Comparison of ENCODE assay signal across 8 cellular contexts in genomic region chr12:27523642-27524488, GRCh38. TPM values are rescaled to one million over a fixed set of nuclear protein-coding genes. Genes with fewer than 3 reads are reported as not detected.
DNase-seq lines count a peak whose midpoint lies in the region; ATAC-seq, FAIRE-seq and TF ChIP-seq lines count a peak whose summit lies in the region.

Gene PPFIBP1 (plus strand): TSS chr12:27524206. CDS start chr12:27633397, 109,191 bp downstream.

- peak within 1 kb of the TSS; percentile 61 to 77 (median 70) for H3K4me3 ChIP-seq in pancreas
- H3K4me3 ChIP-seq in tibial artery = peak within 1 kb of the TSS; percentile 78 to 84

- TF ChIP-seq CTCF in GM12873 (IDR thresholded peaks at IDR 0.05; ENCODE audit: insufficient read depth, low read depth, low read length, missing control alignments) = peak; percentile 42
- no peak for TF ChIP-seq CTCF in pancreas (IDR thresholded peaks at IDR 0.05)
- peak; percentile 31 to 32 for TF ChIP-seq CTCF in tibial artery (IDR thresholded peaks at IDR 0.05)

- H3K9me3 ChIP-seq in pancreas = no peaks in the 10 kb centered on the region
- no peaks in the 10 kb centered on the region for H3K9me3 ChIP-seq in tibial artery

- H3K4me1 ChIP-seq in pancreas (peaks cover 7 to 9% (median 8%) of the 10 kb centered on the region in 3 donors), tibial artery (peaks cover 0 to 31% (median 7%) of the 10 kb centered on the region in 4 donors)

- H3K4me1 Mint-ChIP-seq in activated naive CD8-positive, alpha-beta T cell treated with anti-CD3 and anti-CD28 coated beads, Interleukin-2, amount 50 U/mL, for 24 hours = peaks cover 34% of the 10 kb centered on the region

- no peaks in the 10 kb centered on the region for H3K36me3 Mint-ChIP-seq in activated naive CD8-positive, alpha-beta T cell treated with anti-CD3 and anti-CD28 coated beads, Interleukin-2, amount 50 U/mL, for 24 hours (ENCODE audit: low read depth)

- no peaks in the 10 kb centered on the region for H3K27me3 ChIP-seq in pancreas
- H3K27me3 ChIP-seq in tibial artery = no peaks in the 10 kb centered on the region

- peak within 1 kb of the TSS; percentile 90 for H3K27ac Mint-ChIP-seq in activated naive CD8-positive, alpha-beta T cell treated with anti-CD3 and anti-CD28 coated beads, Interleukin-2, amount 50 U/mL, for 24 hours

- DNase-seq in NCI-H1417 treated with DMSO at 0.1 percent for 48 hours (lab: John Stamatoyannopoulos, UW) (peak; percentile 85), SW480 (ENCODE audit: low spot score) (peak; percentile 98), Right ventricle myocardium inferior (ENCODE audit: missing footprints) (peak; percentile 98), pancreas (peak; percentile 99 to 100 (median 100)), tibial artery (peak; percentile 99 to 100)
- DNase-seq in activated naive CD8-positive, alpha-beta T cell treated with anti-CD3 and anti-CD28 coated beads, Interleukin-2, amount 50 U/mL, for 24 hours = peak; percentile 100

- peaks cover 25% of the 10 kb centered on the region for H3K27me3 Mint-ChIP-seq in activated naive CD8-positive, alpha-beta T cell treated with anti-CD3 and anti-CD28 coated beads, Interleukin-2, amount 50 U/mL, for 24 hours

- H3K9me3 Mint-ChIP-seq in activated naive CD8-positive, alpha-beta T cell treated with anti-CD3 and anti-CD28 coated beads, Interleukin-2, amount 50 U/mL, for 24 hours = no peaks in the 10 kb centered on the region

- peak within 1 kb of the TSS; percentile 92 to 96 (median 94) for H3K27ac ChIP-seq in pancreas
- H3K27ac ChIP-seq in tibial artery = peak within 1 kb of the TSS; percentile 85 to 91

- WGBS in pancreas, 2 donors = 0 to 1% methylated on average over 41 of the region's 41 CpGs

- ATAC-seq in HG02759 (IDR thresholded peaks at IDR 0.05; ENCODE audit: unreplicated experiment) = peak; percentile 97
- ATAC-seq in activated naive CD8-positive, alpha-beta T cell treated with anti-CD3 and anti-CD28 coated beads, Interleukin-2, amount 50 U/mL, for 24 hours = peak; percentile 97
- ATAC-seq in Right ventricle myocardium inferior = peak; percentile 97
- peak; percentile 96 to 99 (median 98) for ATAC-seq in pancreas

- H3K36me3 ChIP-seq in pancreas (no peaks in the 10 kb centered on the region), tibial artery (no peaks in the 10 kb centered on the region)

- FAIRE-seq in pancreas (lab: Jason Lieb, UNC) = peak; percentile 82

- intact Hi-C loops in Right ventricle myocardium inferior (cut with DNase I) = loop anchor here (2.0 to 5.0 kb wide), 5 partner anchors 25 to 129 kb away; no protein-coding TSS in a partner anchor
- intact Hi-C loops in pancreas (cut with DNase I) = loop anchor here in 1 of 3 donors (10.0 kb wide), 1 partner anchor 89 kb away; no protein-coding TSS in a partner anchor
- intact Hi-C loops in tibial artery (cut with DNase I; ENCODE audit: low total_unique reads) = loop anchor here (10.0 kb wide), 3 partner anchors 89 to 339 kb away; no protein-coding TSS in a partner anchor

- peak within 1 kb of the TSS; percentile 94 for H3K4me3 Mint-ChIP-seq in activated naive CD8-positive, alpha-beta T cell treated with anti-CD3 and anti-CD28 coated beads, Interleukin-2, amount 50 U/mL, for 24 hours

RNA-seq across cellular contexts. Expression of gene PPFIBP1, which starts in this region (rescaled TPM):
- total RNA-seq in Right ventricle myocardium inferior (330 TPM), pancreas (10 to 100 TPM; 29.8 to 50.3 (median 34.7) TPM)
- polyA plus RNA-seq in pancreas = 10 to 100 TPM; 12.1 to 12.5 TPM

Comparison
In these comparisons a context has a peak if more than half of its experiments do, and no peak if none do; other contexts are left out.
1. Peak in every context shown above with its lines: DNase-seq, ATAC-seq, H3K4me3 ChIP-seq and H3K27ac ChIP-seq.
2. CTCF ChIP-seq: peak in GM12873 (single experiment) and tibial artery (2 of 2); none in pancreas (0 of 4).